In genomic region chr2:231604101-231604684, GRCh38 we compare ENCODE assay signal across 1 cellular context.
TF ChIP-seq lines count a peak whose summit lies in the region.

No MANE protein-coding gene starts in this region.

TF ChIP-seq in HEK293, 187 proteins besides CTCF, POLR2A, EP300 and RAD21 (continued from another document):
- TF ChIP-seq PRDM2 (tag by site-specific recombination; IDR thresholded peaks at IDR 0.05; ENCODE audit: borderline replicate concordance) = no peak
